Comparison of ENCODE assay signal across 8 cellular contexts in the genomic region with DNA sequence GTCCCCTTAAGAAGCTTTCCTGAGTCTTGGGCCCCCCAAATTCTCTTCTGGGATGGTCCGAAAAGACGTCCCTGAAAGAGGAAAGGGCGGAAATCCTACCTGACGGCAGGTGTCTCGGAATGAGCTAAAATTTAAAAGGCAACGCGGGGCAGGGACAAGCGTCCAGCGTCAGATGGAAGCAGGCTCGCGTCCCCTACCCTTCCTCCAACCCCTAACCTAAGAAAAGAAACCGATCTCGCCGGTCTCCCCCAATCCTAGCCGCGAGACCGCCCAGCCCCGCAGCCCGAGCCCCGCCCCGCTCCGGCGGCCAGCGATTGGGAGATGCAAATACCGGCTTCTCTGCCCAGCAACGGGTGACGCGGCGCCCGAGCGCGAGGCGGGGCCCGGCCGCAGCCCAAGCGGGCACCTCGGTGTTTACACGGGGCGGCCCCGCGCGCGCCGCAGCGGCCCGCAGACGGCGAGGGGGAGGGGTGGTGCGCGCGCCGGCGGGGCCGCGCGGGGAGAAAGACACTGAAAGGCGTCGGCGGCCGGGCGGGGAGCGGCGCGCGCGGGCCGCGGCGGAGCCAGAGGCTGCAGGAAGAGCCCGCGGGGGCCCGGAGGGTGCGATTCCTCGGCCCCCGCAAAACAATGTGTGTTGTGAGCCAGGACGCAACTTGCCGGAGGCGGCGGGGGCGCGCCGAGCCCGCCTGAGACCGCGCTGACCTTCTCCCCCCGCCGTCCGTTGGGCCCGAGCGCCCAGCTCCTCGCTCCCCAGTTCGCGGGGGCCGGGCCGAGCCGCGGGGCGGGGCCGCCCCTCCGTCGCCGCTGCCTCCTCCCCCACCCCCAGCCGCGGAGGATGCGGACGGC.
DNase-seq lines count a peak whose midpoint lies in the region; ATAC-seq and TF ChIP-seq lines count a peak whose summit lies in the region.

A gene (plus strand): TSS at position 510 of the 846 bp plus-strand sequence. CDS start 373 bp downstream, outside the sequence.

- no peaks in the 10 kb centered on the region for H3K27me3 Mint-ChIP-seq in central memory CD8-positive, alpha-beta T cell

- peaks cover 10% of the 10 kb centered on the region for H3K4me1 Mint-ChIP-seq in central memory CD8-positive, alpha-beta T cell

- peak within 1 kb of the TSS; percentile 89 for H3K4me3 ChIP-seq in AG10803 (ENCODE audit: low read length)

- peak within 1 kb of the TSS; percentile 89 for H3K4me3 Mint-ChIP-seq in central memory CD8-positive, alpha-beta T cell

- peak; percentile 65 for ATAC-seq in GM19043 (IDR thresholded peaks at IDR 0.05; ENCODE audit: low read depth, unreplicated experiment)
- ATAC-seq in HG03342 (IDR thresholded peaks at IDR 0.05; ENCODE audit: unreplicated experiment), result peak; percentile 70
- ATAC-seq in central memory CD8-positive, alpha-beta T cell (replicated peaks; ENCODE audit: extremely low read depth, poor library complexity, severe bottlenecking), result peak; percentile 81

- DNase-seq in AG10803 (ENCODE audit: low read depth) (peak; percentile 89), NCI-H345 treated with DMSO at 0.1 percent for 48 hours (lab: John Stamatoyannopoulos, UW; ENCODE audit: unreplicated experiment) (peak; percentile 91), iris pigment epithelial cell (ENCODE audit: low read depth) (peak; percentile 92)
- peak; percentile 95 for DNase-seq in activated CD4-positive, CD25-positive, alpha-beta regulatory T cell treated with anti-CD3 and anti-CD28 coated beads, Interleukin-2, amount 50 U/mL, for 16 hours (ENCODE audit: low read depth, low spot score)
- DNase-seq in central memory CD8-positive, alpha-beta T cell (ENCODE audit: low spot score in 2 of 2), result peak; percentile 90 to 96
- peak; percentile 98 for DNase-seq in stimulated activated CD4-positive, alpha-beta T cell treated with anti-CD3 and anti-CD28 coated beads, Interleukin-12 subunit alpha, Interleukin-12 subunit beta, amount 100 ng/mL, for 4 hours

- peak within 1 kb of the TSS; percentile 44 for H3K27ac Mint-ChIP-seq in central memory CD8-positive, alpha-beta T cell (ENCODE audit: low read depth)

- TF ChIP-seq CTCF in AG10803 (conservative IDR thresholded peaks at IDR 0.05; ENCODE audit: low read length), result no peak

- no peaks in the 10 kb centered on the region for H3K9me3 Mint-ChIP-seq in central memory CD8-positive, alpha-beta T cell

- H3K36me3 Mint-ChIP-seq in central memory CD8-positive, alpha-beta T cell (ENCODE audit: insufficient read depth), result peaks cover 3% of the 10 kb centered on the region

Comparison
In these comparisons a context has a peak if more than half of its experiments do, and no peak if none do; other contexts are left out.
1. Peak in every context shown above with its lines: DNase-seq, ATAC-seq and H3K4me3 ChIP-seq.